Comparison of ENCODE assay signal across 1 cellular context in the genomic region with DNA sequence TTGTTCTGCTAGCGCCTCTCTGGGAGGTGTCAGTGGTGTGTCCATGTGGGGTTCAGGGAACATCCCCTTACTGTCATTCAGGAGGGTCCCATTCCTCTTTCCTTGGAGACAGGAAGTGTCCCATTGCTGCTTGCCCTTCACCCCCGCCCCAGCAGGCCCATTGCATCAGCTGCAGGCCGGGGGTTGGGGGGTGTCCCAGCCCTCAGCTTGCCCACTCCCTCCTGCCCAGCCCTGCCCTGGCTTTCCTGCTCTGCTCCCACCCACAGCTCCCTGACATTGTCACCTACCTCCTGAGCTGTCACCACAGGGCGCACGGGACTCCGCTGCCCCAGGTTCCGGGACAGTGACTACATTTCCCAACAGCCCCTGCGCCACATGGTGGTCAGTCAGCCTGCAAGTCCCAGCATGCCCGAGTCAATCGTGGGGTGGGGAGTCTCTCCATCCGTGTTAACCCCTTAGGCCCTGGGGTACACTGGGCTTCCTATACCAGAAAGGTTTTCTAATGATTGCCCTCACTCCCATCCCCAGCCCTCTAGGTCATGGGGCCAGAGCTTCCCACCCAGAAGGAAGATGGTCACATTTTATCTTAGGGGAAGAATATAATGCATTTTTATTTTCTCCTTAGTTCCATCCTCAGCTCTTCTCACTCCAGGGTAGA.
TF ChIP-seq lines count a peak whose summit lies in the region.

A gene (minus strand): TSS at position 351 of the 658 bp plus-strand sequence. CDS start 745 bp downstream, outside the sequence.

TF ChIP-seq in K562, 482 proteins besides CTCF, POLR2A, EP300 and RAD21 (continued from another document and continues in another):
- peak in 1 of 2 experiments; percentile 91; a peak in 2 of 4 replicates for TF ChIP-seq KDM4B (IDR thresholded peaks at IDR 0.05; ENCODE audit: borderline replicate concordance in 2 of 2, low read depth in 1 of 2)
- TF ChIP-seq CBX3 (IDR thresholded peaks at IDR 0.05; ENCODE audit: borderline replicate concordance in 1 of 2, low read length in 2 of 2), result peak in 1 of 2 experiments; percentile 49; a peak in 1 of 3 replicates
- peak; percentile 41 for TF ChIP-seq ETV1 (tag; conservative IDR thresholded peaks at IDR 0.05; ENCODE audit: low read depth)
- no peak for TF ChIP-seq CHCHD3 (CRISPR knock-in tag; IDR thresholded peaks at IDR 0.05)
- no peak for TF ChIP-seq TCFL5 (CRISPR knock-in tag; conservative IDR thresholded peaks at IDR 0.05)
- TF ChIP-seq SAP30 (IDR thresholded peaks at IDR 0.05; ENCODE audit: borderline replicate concordance, insufficient read depth, low read depth, low read length, poor library complexity, severe bottlenecking), result peak; percentile 96
- TF ChIP-seq TAF15 (IDR thresholded peaks at IDR 0.05; ENCODE audit: low read depth, low read length), result no peak
- no peak; the same call in 1 of the 2 replicates for TF ChIP-seq SMARCA4 (IDR thresholded peaks at IDR 0.05)
- TF ChIP-seq ZFP1 (CRISPR knock-in tag; IDR thresholded peaks at IDR 0.05), result no peak
- no peak for TF ChIP-seq KLF1 (tag; IDR thresholded peaks at IDR 0.05)
- TF ChIP-seq WHSC1 (IDR thresholded peaks at IDR 0.05; ENCODE audit: low read length), result no peak
- TF ChIP-seq, protein P1, sequence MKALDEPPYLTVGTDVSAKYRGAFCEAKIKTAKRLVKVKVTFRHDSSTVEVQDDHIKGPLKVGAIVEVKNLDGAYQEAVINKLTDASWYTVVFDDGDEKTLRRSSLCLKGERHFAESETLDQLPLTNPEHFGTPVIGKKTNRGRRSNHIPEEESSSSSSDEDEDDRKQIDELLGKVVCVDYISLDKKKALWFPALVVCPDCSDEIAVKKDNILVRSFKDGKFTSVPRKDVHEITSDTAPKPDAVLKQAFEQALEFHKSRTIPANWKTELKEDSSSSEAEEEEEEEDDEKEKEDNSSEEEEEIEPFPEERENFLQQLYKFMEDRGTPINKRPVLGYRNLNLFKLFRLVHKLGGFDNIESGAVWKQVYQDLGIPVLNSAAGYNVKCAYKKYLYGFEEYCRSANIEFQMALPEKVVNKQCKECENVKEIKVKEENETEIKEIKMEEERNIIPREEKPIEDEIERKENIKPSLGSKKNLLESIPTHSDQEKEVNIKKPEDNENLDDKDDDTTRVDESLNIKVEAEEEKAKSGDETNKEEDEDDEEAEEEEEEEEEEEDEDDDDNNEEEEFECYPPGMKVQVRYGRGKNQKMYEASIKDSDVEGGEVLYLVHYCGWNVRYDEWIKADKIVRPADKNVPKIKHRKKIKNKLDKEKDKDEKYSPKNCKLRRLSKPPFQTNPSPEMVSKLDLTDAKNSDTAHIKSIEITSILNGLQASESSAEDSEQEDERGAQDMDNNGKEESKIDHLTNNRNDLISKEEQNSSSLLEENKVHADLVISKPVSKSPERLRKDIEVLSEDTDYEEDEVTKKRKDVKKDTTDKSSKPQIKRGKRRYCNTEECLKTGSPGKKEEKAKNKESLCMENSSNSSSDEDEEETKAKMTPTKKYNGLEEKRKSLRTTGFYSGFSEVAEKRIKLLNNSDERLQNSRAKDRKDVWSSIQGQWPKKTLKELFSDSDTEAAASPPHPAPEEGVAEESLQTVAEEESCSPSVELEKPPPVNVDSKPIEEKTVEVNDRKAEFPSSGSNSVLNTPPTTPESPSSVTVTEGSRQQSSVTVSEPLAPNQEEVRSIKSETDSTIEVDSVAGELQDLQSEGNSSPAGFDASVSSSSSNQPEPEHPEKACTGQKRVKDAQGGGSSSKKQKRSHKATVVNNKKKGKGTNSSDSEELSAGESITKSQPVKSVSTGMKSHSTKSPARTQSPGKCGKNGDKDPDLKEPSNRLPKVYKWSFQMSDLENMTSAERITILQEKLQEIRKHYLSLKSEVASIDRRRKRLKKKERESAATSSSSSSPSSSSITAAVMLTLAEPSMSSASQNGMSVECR (CRISPR knock-in tag; IDR thresholded peaks at IDR 0.05), result peak; percentile 72; the same call in 1 of the 2 replicates
- no peak for TF ChIP-seq U2AF1 (optimal IDR thresholded peaks at IDR 0.05; ENCODE audit: low read depth, low read length)
- TF ChIP-seq SUPT5H (IDR thresholded peaks at IDR 0.05), result peak; percentile 68
- no peak for TF ChIP-seq HIVEP1 (CRISPR knock-in tag; IDR thresholded peaks at IDR 0.05)
- no peak for TF ChIP-seq ZC3H4 (CRISPR knock-in tag; IDR thresholded peaks at IDR 0.05; ENCODE audit: borderline replicate concordance)
- TF ChIP-seq, protein P2, sequence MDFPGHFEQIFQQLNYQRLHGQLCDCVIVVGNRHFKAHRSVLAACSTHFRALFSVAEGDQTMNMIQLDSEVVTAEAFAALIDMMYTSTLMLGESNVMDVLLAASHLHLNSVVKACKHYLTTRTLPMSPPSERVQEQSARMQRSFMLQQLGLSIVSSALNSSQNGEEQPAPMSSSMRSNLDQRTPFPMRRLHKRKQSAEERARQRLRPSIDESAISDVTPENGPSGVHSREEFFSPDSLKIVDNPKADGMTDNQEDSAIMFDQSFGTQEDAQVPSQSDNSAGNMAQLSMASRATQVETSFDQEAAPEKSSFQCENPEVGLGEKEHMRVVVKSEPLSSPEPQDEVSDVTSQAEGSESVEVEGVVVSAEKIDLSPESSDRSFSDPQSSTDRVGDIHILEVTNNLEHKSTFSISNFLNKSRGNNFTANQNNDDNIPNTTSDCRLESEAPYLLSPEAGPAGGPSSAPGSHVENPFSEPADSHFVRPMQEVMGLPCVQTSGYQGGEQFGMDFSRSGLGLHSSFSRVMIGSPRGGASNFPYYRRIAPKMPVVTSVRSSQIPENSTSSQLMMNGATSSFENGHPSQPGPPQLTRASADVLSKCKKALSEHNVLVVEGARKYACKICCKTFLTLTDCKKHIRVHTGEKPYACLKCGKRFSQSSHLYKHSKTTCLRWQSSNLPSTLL (IDR thresholded peaks at IDR 0.05), result no peak
- no peak for TF ChIP-seq ZNF444 (CRISPR knock-in tag; IDR thresholded peaks at IDR 0.05)
- peak; percentile 70 for TF ChIP-seq SPI1 (IDR thresholded peaks at IDR 0.05; ENCODE audit: borderline replicate concordance, low read depth, low read length)
- peak; percentile 46; the same call in 1 of the 2 replicates for TF ChIP-seq ZZZ3 (IDR thresholded peaks at IDR 0.05)
- peak; percentile 55; the same call in 1 of the 2 replicates for TF ChIP-seq ELF2 (CRISPR knock-in tag; IDR thresholded peaks at IDR 0.05)
- peak; percentile 97 for TF ChIP-seq HCFC1 (IDR thresholded peaks at IDR 0.05; ENCODE audit: low read depth, low read length)
- TF ChIP-seq ZNF766 (CRISPR knock-in tag; conservative IDR thresholded peaks at IDR 0.05), result 0 out of 2 replicates have a peak, but pooled peaks have one; percentile 68
- TF ChIP-seq TARDBP (IDR thresholded peaks at IDR 0.05), result no peak
- peak; percentile 79; the same call in 1 of the 2 replicates for TF ChIP-seq MTA3 (IDR thresholded peaks at IDR 0.05; ENCODE audit: borderline replicate concordance)
- TF ChIP-seq, protein P3, sequence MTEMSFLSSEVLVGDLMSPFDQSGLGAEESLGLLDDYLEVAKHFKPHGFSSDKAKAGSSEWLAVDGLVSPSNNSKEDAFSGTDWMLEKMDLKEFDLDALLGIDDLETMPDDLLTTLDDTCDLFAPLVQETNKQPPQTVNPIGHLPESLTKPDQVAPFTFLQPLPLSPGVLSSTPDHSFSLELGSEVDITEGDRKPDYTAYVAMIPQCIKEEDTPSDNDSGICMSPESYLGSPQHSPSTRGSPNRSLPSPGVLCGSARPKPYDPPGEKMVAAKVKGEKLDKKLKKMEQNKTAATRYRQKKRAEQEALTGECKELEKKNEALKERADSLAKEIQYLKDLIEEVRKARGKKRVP (CRISPR knock-in tag; IDR thresholded peaks at IDR 0.05), result peak; percentile 99
- TF ChIP-seq NCOA1 (IDR thresholded peaks at IDR 0.05; ENCODE audit: low read depth), result no peak
- TF ChIP-seq ASH1L (IDR thresholded peaks at IDR 0.05; ENCODE audit: borderline replicate concordance, low read depth, partially characterized antibody), result no peak
- TF ChIP-seq, protein P4, sequence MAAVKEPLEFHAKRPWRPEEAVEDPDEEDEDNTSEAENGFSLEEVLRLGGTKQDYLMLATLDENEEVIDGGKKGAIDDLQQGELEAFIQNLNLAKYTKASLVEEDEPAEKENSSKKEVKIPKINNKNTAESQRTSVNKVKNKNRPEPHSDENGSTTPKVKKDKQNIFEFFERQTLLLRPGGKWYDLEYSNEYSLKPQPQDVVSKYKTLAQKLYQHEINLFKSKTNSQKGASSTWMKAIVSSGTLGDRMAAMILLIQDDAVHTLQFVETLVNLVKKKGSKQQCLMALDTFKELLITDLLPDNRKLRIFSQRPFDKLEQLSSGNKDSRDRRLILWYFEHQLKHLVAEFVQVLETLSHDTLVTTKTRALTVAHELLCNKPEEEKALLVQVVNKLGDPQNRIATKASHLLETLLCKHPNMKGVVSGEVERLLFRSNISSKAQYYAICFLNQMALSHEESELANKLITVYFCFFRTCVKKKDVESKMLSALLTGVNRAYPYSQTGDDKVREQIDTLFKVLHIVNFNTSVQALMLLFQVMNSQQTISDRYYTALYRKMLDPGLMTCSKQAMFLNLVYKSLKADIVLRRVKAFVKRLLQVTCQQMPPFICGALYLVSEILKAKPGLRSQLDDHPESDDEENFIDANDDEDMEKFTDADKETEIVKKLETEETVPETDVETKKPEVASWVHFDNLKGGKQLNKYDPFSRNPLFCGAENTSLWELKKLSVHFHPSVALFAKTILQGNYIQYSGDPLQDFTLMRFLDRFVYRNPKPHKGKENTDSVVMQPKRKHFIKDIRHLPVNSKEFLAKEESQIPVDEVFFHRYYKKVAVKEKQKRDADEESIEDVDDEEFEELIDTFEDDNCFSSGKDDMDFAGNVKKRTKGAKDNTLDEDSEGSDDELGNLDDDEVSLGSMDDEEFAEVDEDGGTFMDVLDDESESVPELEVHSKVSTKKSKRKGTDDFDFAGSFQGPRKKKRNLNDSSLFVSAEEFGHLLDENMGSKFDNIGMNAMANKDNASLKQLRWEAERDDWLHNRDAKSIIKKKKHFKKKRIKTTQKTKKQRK (IDR thresholded peaks at IDR 0.05; ENCODE audit: borderline replicate concordance, low read depth, low read length), result no peak
- TF ChIP-seq ZNF24 (IDR thresholded peaks at IDR 0.05), result no peak
- TF ChIP-seq TFAM (CRISPR knock-in tag; conservative IDR thresholded peaks at IDR 0.05), result no peak
- peak; percentile 75 for TF ChIP-seq JUND (IDR thresholded peaks at IDR 0.05; ENCODE audit: borderline replicate concordance, low read depth, low read length)
- TF ChIP-seq JUND (tag; IDR thresholded peaks at IDR 0.05; ENCODE audit: borderline replicate concordance, low read depth, low read length), result peak; percentile 63; the same call in 2 of the 3 replicates
- no peak; the same call in 1 of the 2 replicates for TF ChIP-seq CBFA2T2 (conservative IDR thresholded peaks at IDR 0.05)
- no peak for TF ChIP-seq ZNF41 (CRISPR knock-in tag; conservative IDR thresholded peaks at IDR 0.05)
- TF ChIP-seq ZBTB7A (IDR thresholded peaks at IDR 0.05; ENCODE audit: borderline replicate concordance, control insufficient read depth, low read depth, low read length), result 0 out of 2 replicates have a peak, but pooled peaks have one; percentile 51
- TF ChIP-seq, protein P5, sequence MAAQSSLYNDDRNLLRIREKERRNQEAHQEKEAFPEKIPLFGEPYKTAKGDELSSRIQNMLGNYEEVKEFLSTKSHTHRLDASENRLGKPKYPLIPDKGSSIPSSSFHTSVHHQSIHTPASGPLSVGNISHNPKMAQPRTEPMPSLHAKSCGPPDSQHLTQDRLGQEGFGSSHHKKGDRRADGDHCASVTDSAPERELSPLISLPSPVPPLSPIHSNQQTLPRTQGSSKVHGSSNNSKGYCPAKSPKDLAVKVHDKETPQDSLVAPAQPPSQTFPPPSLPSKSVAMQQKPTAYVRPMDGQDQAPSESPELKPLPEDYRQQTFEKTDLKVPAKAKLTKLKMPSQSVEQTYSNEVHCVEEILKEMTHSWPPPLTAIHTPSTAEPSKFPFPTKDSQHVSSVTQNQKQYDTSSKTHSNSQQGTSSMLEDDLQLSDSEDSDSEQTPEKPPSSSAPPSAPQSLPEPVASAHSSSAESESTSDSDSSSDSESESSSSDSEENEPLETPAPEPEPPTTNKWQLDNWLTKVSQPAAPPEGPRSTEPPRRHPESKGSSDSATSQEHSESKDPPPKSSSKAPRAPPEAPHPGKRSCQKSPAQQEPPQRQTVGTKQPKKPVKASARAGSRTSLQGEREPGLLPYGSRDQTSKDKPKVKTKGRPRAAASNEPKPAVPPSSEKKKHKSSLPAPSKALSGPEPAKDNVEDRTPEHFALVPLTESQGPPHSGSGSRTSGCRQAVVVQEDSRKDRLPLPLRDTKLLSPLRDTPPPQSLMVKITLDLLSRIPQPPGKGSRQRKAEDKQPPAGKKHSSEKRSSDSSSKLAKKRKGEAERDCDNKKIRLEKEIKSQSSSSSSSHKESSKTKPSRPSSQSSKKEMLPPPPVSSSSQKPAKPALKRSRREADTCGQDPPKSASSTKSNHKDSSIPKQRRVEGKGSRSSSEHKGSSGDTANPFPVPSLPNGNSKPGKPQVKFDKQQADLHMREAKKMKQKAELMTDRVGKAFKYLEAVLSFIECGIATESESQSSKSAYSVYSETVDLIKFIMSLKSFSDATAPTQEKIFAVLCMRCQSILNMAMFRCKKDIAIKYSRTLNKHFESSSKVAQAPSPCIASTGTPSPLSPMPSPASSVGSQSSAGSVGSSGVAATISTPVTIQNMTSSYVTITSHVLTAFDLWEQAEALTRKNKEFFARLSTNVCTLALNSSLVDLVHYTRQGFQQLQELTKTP (IDR thresholded peaks at IDR 0.05; ENCODE audit: low read depth in 1 of 2, partially characterized antibody in 2 of 2), result peak; percentile 19 to 97
- TF ChIP-seq ZFX (CRISPR knock-in tag; IDR thresholded peaks at IDR 0.05), result peak; percentile 74
- TF ChIP-seq, protein P6, sequence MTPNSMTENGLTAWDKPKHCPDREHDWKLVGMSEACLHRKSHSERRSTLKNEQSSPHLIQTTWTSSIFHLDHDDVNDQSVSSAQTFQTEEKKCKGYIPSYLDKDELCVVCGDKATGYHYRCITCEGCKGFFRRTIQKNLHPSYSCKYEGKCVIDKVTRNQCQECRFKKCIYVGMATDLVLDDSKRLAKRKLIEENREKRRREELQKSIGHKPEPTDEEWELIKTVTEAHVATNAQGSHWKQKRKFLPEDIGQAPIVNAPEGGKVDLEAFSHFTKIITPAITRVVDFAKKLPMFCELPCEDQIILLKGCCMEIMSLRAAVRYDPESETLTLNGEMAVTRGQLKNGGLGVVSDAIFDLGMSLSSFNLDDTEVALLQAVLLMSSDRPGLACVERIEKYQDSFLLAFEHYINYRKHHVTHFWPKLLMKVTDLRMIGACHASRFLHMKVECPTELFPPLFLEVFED (CRISPR knock-in tag; conservative IDR thresholded peaks at IDR 0.05), result no peak; the same call in 1 of the 2 replicates
- TF ChIP-seq ZNF77 (CRISPR knock-in tag; IDR thresholded peaks at IDR 0.05), result 0 out of 2 replicates have a peak, but pooled peaks have one; percentile 58
- no peak for TF ChIP-seq TAL1 (IDR thresholded peaks at IDR 0.05)
- TF ChIP-seq U2AF2 (optimal IDR thresholded peaks at IDR 0.05; ENCODE audit: low read depth, low read length), result no peak
- TF ChIP-seq, protein P7, sequence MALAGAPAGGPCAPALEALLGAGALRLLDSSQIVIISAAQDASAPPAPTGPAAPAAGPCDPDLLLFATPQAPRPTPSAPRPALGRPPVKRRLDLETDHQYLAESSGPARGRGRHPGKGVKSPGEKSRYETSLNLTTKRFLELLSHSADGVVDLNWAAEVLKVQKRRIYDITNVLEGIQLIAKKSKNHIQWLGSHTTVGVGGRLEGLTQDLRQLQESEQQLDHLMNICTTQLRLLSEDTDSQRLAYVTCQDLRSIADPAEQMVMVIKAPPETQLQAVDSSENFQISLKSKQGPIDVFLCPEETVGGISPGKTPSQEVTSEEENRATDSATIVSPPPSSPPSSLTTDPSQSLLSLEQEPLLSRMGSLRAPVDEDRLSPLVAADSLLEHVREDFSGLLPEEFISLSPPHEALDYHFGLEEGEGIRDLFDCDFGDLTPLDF (CRISPR knock-in tag; IDR thresholded peaks at IDR 0.05), result no peak
- no peak for TF ChIP-seq FUS (optimal IDR thresholded peaks at IDR 0.05; ENCODE audit: low read depth, low read length)
- peak; percentile 4 for TF ChIP-seq ZFP36 (IDR thresholded peaks at IDR 0.05; ENCODE audit: low read depth, low read length, partially characterized antibody)
- peak; percentile 94 for TF ChIP-seq ZSCAN32 (CRISPR knock-in tag; IDR thresholded peaks at IDR 0.05)
